10 cellular contexts compared by ENCODE assay signal in genomic region chr7:4830176-4830575, GRCh38. TPM values are rescaled to one million over a fixed set of nuclear protein-coding genes. Genes with fewer than 3 reads are reported as not detected.
DNase-seq lines count a peak whose midpoint lies in the region; ATAC-seq and TF ChIP-seq lines count a peak whose summit lies in the region.
"Had no signal": no experiment of that assay in that cellular context is flagged by ENCODE, and none has a peak within 500 bp of the region (broad histone marks: within the 10 kb centered on the region; RNA-seq: fewer than 3 reads in every experiment).

No MANE protein-coding gene starts in this region.

- no peaks in the 10 kb centered on the region for H3K9me3 ChIP-seq in CD4-positive, alpha-beta memory T cell (ENCODE audit: control insufficient read depth in 1 of 2, low read length in 2 of 2)
- H3K9me3 ChIP-seq in GM23248 (ENCODE audit: low read depth) (no peaks in the 10 kb centered on the region), Peyer's patch (no peaks in the 10 kb centered on the region), heart right ventricle (no peaks in the 10 kb centered on the region), sigmoid colon (no peaks in the 10 kb centered on the region)

- H3K9me3 Mint-ChIP-seq in CD4-positive, alpha-beta memory T cell: no peaks in the 10 kb centered on the region
- H3K9me3 Mint-ChIP-seq: stimulated activated naive CD8-positive, alpha-beta T cell treated with anti-CD3 and anti-CD28 coated beads, Interleukin-15, Interleukin-2, amounts not matched to agents 100 ng/mL and 50 ng/mL, for 24 hours had no signal

- no peaks in the 10 kb centered on the region for H3K27me3 ChIP-seq in CD4-positive, alpha-beta memory T cell (ENCODE audit: insufficient read depth, low read length)
- H3K27me3 ChIP-seq in GM23248 (replicated peaks; ENCODE audit: insufficient read depth) (no peaks in the 10 kb centered on the region), Peyer's patch (no peaks in the 10 kb centered on the region), heart right ventricle (no peaks in the 10 kb centered on the region), sigmoid colon (no peaks in the 10 kb centered on the region)

- peak in 4 of 5 donors; percentile 29 to 56 (median 35) for DNase-seq in CD4-positive, alpha-beta memory T cell
- DNase-seq in GM23248 (peak; percentile 26), Peyer's patch (peak; percentile 32 to 65 (median 62)), heart right ventricle (peak; percentile 64 to 72), sigmoid colon (peak; percentile 86), NK-92 (lab: John Stamatoyannopoulos, UW; ENCODE audit: unreplicated experiment) (no peak), cerebellar nuclear complex (lab: John Stamatoyannopoulos, UW) (no peak)
- peak; percentile 19 for DNase-seq in activated gamma-delta T cell treated with anti-CD3 and anti-CD28 coated beads, Interleukin-2, amount 50 U/mL, for 16 hours (ENCODE audit: low read depth)

- TF ChIP-seq POLR2A in Peyer's patch (IDR thresholded peaks at IDR 0.05): no peak
- TF ChIP-seq POLR2A in sigmoid colon (IDR thresholded peaks at IDR 0.05): no peak

- WGBS in GM23248 (ENCODE audit: low coverage in 1 of 2, low lambda C conversion rate in 2 of 2, missing lambda C conversion rate in 2 of 2), 2 experiments: 79 to 82% methylated on average over 14 of the region's 14 CpGs
- 36 to 44% methylated on average over 14 of the region's 14 CpGs for WGBS in heart right ventricle, 2 donors
- 28 to 42% methylated on average over 14 of the region's 14 CpGs for WGBS in sigmoid colon, 2 donors

- H4K20me1 ChIP-seq in GM23248 (ENCODE audit: insufficient read depth): no peaks in the 10 kb centered on the region

- no peak overlapping the region for H3K4me3 ChIP-seq in CD4-positive, alpha-beta memory T cell (ENCODE audit: low read length in 2 of 2)
- no peak overlapping the region for H3K4me3 ChIP-seq in GM23248
- no peak overlapping the region for H3K4me3 ChIP-seq in Peyer's patch
- H3K4me3 ChIP-seq in heart right ventricle: no peak overlapping the region
- no peak overlapping the region for H3K4me3 ChIP-seq in sigmoid colon

- CTCF ChIA-PET in CD4-positive, alpha-beta memory T cell (lab: Charles Lee; ENCODE audit: partially characterized antibody): interaction anchor here (0.9 to 3.0 kb wide), 7 partner anchors 38 to 261 kb away, joined by 3 to 15 read pairs (median 4); no protein-coding TSS in a partner anchor

- peak; percentile 62 to 82 (median 76) for ATAC-seq in heart right ventricle

- peak overlapping the region in 1 of 7 donors; percentile 59 for H3K27ac Mint-ChIP-seq in CD4-positive, alpha-beta memory T cell
- H3K27ac Mint-ChIP-seq: stimulated activated naive CD8-positive, alpha-beta T cell treated with anti-CD3 and anti-CD28 coated beads, Interleukin-15, Interleukin-2, amounts not matched to agents 100 ng/mL and 50 ng/mL, for 24 hours had no signal

- intact Hi-C loops in CD4-positive, alpha-beta memory T cell (cut with micrococcal nuclease): loop anchor here (1.0 kb wide), 1 partner anchor 255 kb away; no protein-coding TSS in a partner anchor
- intact Hi-C loops in heart right ventricle (cut with DNase I): loop anchor here in 4 of 10 donors (1.0 to 5.0 kb wide), 4 partner anchors 52 to 53 kb away; partner anchors contain the start of gene RADIL (in 3 of the 4)
- intact Hi-C loops in sigmoid colon (cut with DNase I): loop anchor here (2.0 to 10.0 kb wide), 3 partner anchors 53 to 255 kb away; partner anchors contain the start of gene RADIL

- H3K4me3 Mint-ChIP-seq in CD4-positive, alpha-beta memory T cell: no peak overlapping the region
- H3K4me3 Mint-ChIP-seq: stimulated activated naive CD8-positive, alpha-beta T cell treated with anti-CD3 and anti-CD28 coated beads, Interleukin-15, Interleukin-2, amounts not matched to agents 100 ng/mL and 50 ng/mL, for 24 hours had no signal

- no peak overlapping the region for H3K4me2 ChIP-seq in GM23248 (ENCODE audit: unreplicated experiment)
- H3K4me2 ChIP-seq: KMS-11 had no signal

- H3K4me1 Mint-ChIP-seq in CD4-positive, alpha-beta memory T cell: peaks cover 0 to 4% (median 2%) of the 10 kb centered on the region in 4 donors

- no peaks in the 10 kb centered on the region for H3F3A ChIP-seq in GM23248 (ENCODE audit: insufficient read depth)

- no peaks in the 10 kb centered on the region for H3K36me3 Mint-ChIP-seq in CD4-positive, alpha-beta memory T cell

- H3K4me1 ChIP-seq in CD4-positive, alpha-beta memory T cell (ENCODE audit: insufficient read depth, low read length): no peaks in the 10 kb centered on the region
- H3K4me1 ChIP-seq in GM23248 (ENCODE audit: insufficient read depth): no peaks in the 10 kb centered on the region
- H3K4me1 ChIP-seq in Peyer's patch: no peaks in the 10 kb centered on the region
- H3K4me1 ChIP-seq in heart right ventricle: peaks cover 0 to 15% (median 0%) of the 10 kb centered on the region in 9 donors
- no peaks in the 10 kb centered on the region for H3K4me1 ChIP-seq in sigmoid colon

- POLR2A ChIA-PET in CD4-positive, alpha-beta memory T cell (lab: Charles Lee; ENCODE audit: partially characterized antibody): no interaction called here

- no peaks in the 10 kb centered on the region for H3K9me2 ChIP-seq in GM23248 (ENCODE audit: insufficient read depth)

- H3K36me3 ChIP-seq in CD4-positive, alpha-beta memory T cell (ENCODE audit: insufficient read depth, low read length): no peaks in the 10 kb centered on the region
- H3K36me3 ChIP-seq in GM23248 (ENCODE audit: low read depth) (no peaks in the 10 kb centered on the region), Peyer's patch (no peaks in the 10 kb centered on the region), heart right ventricle (peaks cover 0 to 20% (median 0%) of the 10 kb centered on the region in 9 donors), sigmoid colon (no peaks in the 10 kb centered on the region)

- H2AFZ ChIP-seq in GM23248: no peak overlapping the region

- H3K9ac ChIP-seq in GM23248: no peak overlapping the region
- H3K9ac ChIP-seq: KMS-11 had no signal

- TF ChIP-seq EP300 in sigmoid colon (IDR thresholded peaks at IDR 0.05): no peak

- no peaks in the 10 kb centered on the region for H3K79me2 ChIP-seq in GM23248 (ENCODE audit: insufficient read depth)

- no peak overlapping the region for H3K27ac ChIP-seq in CD4-positive, alpha-beta memory T cell (ENCODE audit: low read depth, low read length)
- H3K27ac ChIP-seq in GM23248: no peak overlapping the region
- no peak overlapping the region for H3K27ac ChIP-seq in Peyer's patch
- H3K27ac ChIP-seq in heart right ventricle: peak overlapping the region in 1 of 10 donors; percentile 23
- H3K27ac ChIP-seq in sigmoid colon: no peak overlapping the region
- H3K27ac ChIP-seq: KMS-11 had no signal

- peaks cover 3 to 6% of the 10 kb centered on the region in 2 donors for H3K27me3 Mint-ChIP-seq in CD4-positive, alpha-beta memory T cell
- H3K27me3 Mint-ChIP-seq: stimulated activated naive CD8-positive, alpha-beta T cell treated with anti-CD3 and anti-CD28 coated beads, Interleukin-15, Interleukin-2, amounts not matched to agents 100 ng/mL and 50 ng/mL, for 24 hours had no signal

- in situ Hi-C loops in GM23248 (cut with MboI): no loop called here

- TF ChIP-seq CTCF in Peyer's patch (IDR thresholded peaks at IDR 0.05): peak in 4 of 6 experiments; percentile 42 to 80 (median 62)
- peak; percentile 60 to 86 (median 78) for TF ChIP-seq CTCF in heart right ventricle (IDR thresholded peaks at IDR 0.05)
- peak; percentile 53 to 93 (median 63) for TF ChIP-seq CTCF in sigmoid colon (IDR thresholded peaks at IDR 0.05)

RNA-seq across cellular contexts. Expression of gene PAPOLB, which starts 31.7 kb away (rescaled TPM):
- not detected for total RNA-seq in CD4-positive, alpha-beta memory T cell
- polyA plus RNA-seq in CD4-positive, alpha-beta memory T cell: not detected
- total RNA-seq in GM23248 (2014; rRNA removed; shearing (Covaris generic)): 0.11 TPM in 1 of 2 replicates, not detected in the other
- polyA plus RNA-seq in GM23248 (2016; fragmentation: Nextera tagmentation; extraction: Ambion mirVana): 0.04 TPM in 1 of 2 replicates, not detected in the other
- total RNA-seq in Peyer's patch: not detected
- under 1 TPM in 6 of 10 donors, not detected in 4; 0.10 to 0.21 (median 0.15) TPM for total RNA-seq in heart right ventricle
- polyA plus RNA-seq in heart right ventricle: under 1 TPM; 0.01 to 0.15 TPM
- 1 to 10 TPM in 1 of 4 donors, under 1 TPM in 2, not detected in 1; 0.27 to 1.1 (median 0.49) TPM for total RNA-seq in sigmoid colon
- polyA plus RNA-seq in sigmoid colon: under 1 TPM in 1 of 3 donors, not detected in 2; 0.03 TPM

RNA-seq across cellular contexts. Expression of gene RADIL, which starts 53.3 kb away (rescaled TPM):
- not detected for total RNA-seq in CD4-positive, alpha-beta memory T cell
- polyA plus RNA-seq in CD4-positive, alpha-beta memory T cell: not detected
- total RNA-seq in GM23248 (2014; rRNA removed; shearing (Covaris generic)): 0.13 and 4.3 TPM in 2 replicates
- polyA plus RNA-seq in GM23248 (2016; fragmentation: Nextera tagmentation; extraction: Ambion mirVana) (0.55 and 0.77 TPM in 2 replicates), heart right ventricle (1 to 10 TPM; 2.4 to 5.0 TPM), sigmoid colon (1 to 10 TPM; 1.2 to 2.3 (median 1.4) TPM)
- total RNA-seq in Peyer's patch (10 to 100 TPM in 1 of 4 donors, 1 to 10 TPM in 3; 1.1 to 16.5 (median 4.5) TPM), heart right ventricle (1 to 10 TPM; 1.2 to 6.6 (median 3.8) TPM), sigmoid colon (10 to 100 TPM in 1 of 4 donors, 1 to 10 TPM in 3; 5.6 to 10.8 (median 6.7) TPM)

RNA-seq across cellular contexts. Expression of gene AP5Z1, which starts 54.8 kb away (rescaled TPM):
- total RNA-seq in CD4-positive, alpha-beta memory T cell: 100 to 1,000 TPM; 100 to 103 TPM
- polyA plus RNA-seq in CD4-positive, alpha-beta memory T cell: 10 to 100 TPM; 29.1 to 40.6 TPM
- total RNA-seq in GM23248 (2014; rRNA removed; shearing (Covaris generic)): 44.5 and 48.7 TPM in 2 replicates
- polyA plus RNA-seq in GM23248 (2016; fragmentation: Nextera tagmentation; extraction: Ambion mirVana): 31.1 and 31.2 TPM in 2 replicates
- 10 to 100 TPM; 51.0 to 93.0 (median 69.9) TPM for total RNA-seq in Peyer's patch
- total RNA-seq in heart right ventricle: 10 to 100 TPM in 7 of 10 donors, 1 to 10 TPM in 3; 8.5 to 16.7 (median 12.4) TPM
- 10 to 100 TPM; 20.0 to 30.9 TPM for polyA plus RNA-seq in heart right ventricle
- 10 to 100 TPM; 17.1 to 24.6 (median 19.8) TPM for total RNA-seq in sigmoid colon
- 10 to 100 TPM; 16.8 to 66.0 (median 20.3) TPM for polyA plus RNA-seq in sigmoid colon

Comparison
In these comparisons a context has a peak if more than half of its experiments do, and no peak if none do; other contexts are left out.
1. DNase-seq: peak in CD4-positive, alpha-beta memory T cell (4 of 5), GM23248 (single experiment), Peyer's patch (3 of 3), activated gamma-delta T cell treated with anti-CD3 and anti-CD28 coated beads, Interleukin-2, amount 50 U/mL, for 16 hours (single experiment), heart right ventricle (2 of 2) and sigmoid colon (single experiment); none in NK-92 (single experiment) and cerebellar nuclear complex (0 of 2).
2. Peak in every context shown above with its lines, with median percentiles within 50 percentile points of each other: CTCF ChIP-seq.